ENCODE assay signal across 29 cellular contexts in genomic region chr2:115208493-115209164, GRCh38.
"Had no signal": no experiment of that assay in that cellular context is flagged by ENCODE, and none has a peak within 500 bp of the region (broad histone marks: within the 10 kb centered on the region; RNA-seq: fewer than 3 reads in every experiment).

No MANE protein-coding gene starts in this region.

- H3K4me1 ChIP-seq: colonic mucosa, esophagus muscularis mucosa, esophagus squamous epithelium, foreskin keratinocyte, gastrocnemius medialis, gastroesophageal sphincter, heart left ventricle, heart right ventricle had no signal

- ATAC-seq: effector memory CD8-positive, alpha-beta T cell; esophagus mucosa; foreskin keratinocyte; gastrocnemius medialis; gastroesophageal sphincter; heart left ventricle; heart right ventricle had no signal

- FAIRE-seq: colon, endometrium, endothelial cell of umbilical vein, frontal cortex had no signal

- DNase-seq: colonic mucosa; cortex of kidney; dermis blood vessel endothelial cell; dorsolateral prefrontal cortex; effector CD4-positive, alpha-beta T cell; effector CD8-positive, alpha-beta T cell; effector memory CD4-positive, alpha-beta T cell; effector memory CD8-positive, alpha-beta T cell; endodermal cell; erythroblast; esophagus squamous epithelium; foreskin fibroblast; foreskin keratinocyte; foreskin melanocyte; gastrocnemius medialis; glutamatergic neuron; head of caudate nucleus; heart left ventricle; heart right ventricle had no signal

- H3K4me3 Mint-ChIP-seq: dendritic cell treated with granulocyte-macrophage colony-stimulating factor and Interleukin-4, amounts not matched to agents 40 ng/mL and 50 ng/mL, for 4 days; effector memory CD8-positive, alpha-beta T cell; endodermal cell had no signal

- H3K27ac ChIP-seq: colonic mucosa, coronary artery, dorsolateral prefrontal cortex, epithelial cell of prostate, esophagus muscularis mucosa, esophagus squamous epithelium, foreskin keratinocyte, gastrocnemius medialis, gastroesophageal sphincter, heart left ventricle, heart right ventricle had no signal

- H3K4me3 ChIP-seq: colonic mucosa, coronary artery, dorsolateral prefrontal cortex, esophagus muscularis mucosa, esophagus squamous epithelium, gastrocnemius medialis, gastroesophageal sphincter, heart left ventricle, heart right ventricle had no signal

- H3K9me3 Mint-ChIP-seq: endodermal cell had no signal

- H3K36me3 ChIP-seq: colonic mucosa, esophagus muscularis mucosa, esophagus squamous epithelium, gastrocnemius medialis, gastroesophageal sphincter, heart left ventricle, heart right ventricle had no signal

- H3K27me3 Mint-ChIP-seq: dendritic cell treated with granulocyte-macrophage colony-stimulating factor and Interleukin-4, amounts not matched to agents 40 ng/mL and 50 ng/mL, for 4 days; effector memory CD8-positive, alpha-beta T cell had no signal

- H3K9me3 ChIP-seq: colonic mucosa, esophagus muscularis mucosa, gastrocnemius medialis, gastroesophageal sphincter had no signal

- H3K27me3 ChIP-seq: colonic mucosa, dorsolateral prefrontal cortex, esophagus muscularis mucosa, esophagus squamous epithelium, foreskin keratinocyte, gastrocnemius medialis, gastroesophageal sphincter, heart left ventricle, heart right ventricle had no signal

- H3K27ac Mint-ChIP-seq: dendritic cell treated with granulocyte-macrophage colony-stimulating factor and Interleukin-4, amounts not matched to agents 40 ng/mL and 50 ng/mL, for 4 days; effector memory CD8-positive, alpha-beta T cell; endodermal cell had no signal
